Comparison of ENCODE assay signal across 8 cellular contexts in genomic region chr19:42401365-42402303, GRCh38.
A peak's percentile ranks its signal among the peaks of the same experiment; 100 is the strongest.
DNase-seq lines count a peak whose midpoint lies in the region; ATAC-seq lines count a peak whose summit lies in the region.

No MANE protein-coding gene starts in this region.

- ATAC-seq in HG02571 (IDR thresholded peaks at IDR 0.05; ENCODE audit: unreplicated experiment) = no peak

- DNase-seq in NCI-H1436 (lab: John Stamatoyannopoulos, UW) (peak; percentile 39), NCI-H1436 treated with DMSO at 0.1 percent for 48 hours (lab: John Stamatoyannopoulos, UW) (no peak), NCI-H2171 (lab: John Stamatoyannopoulos, UW) (peak; percentile 55), cerebellar cortex (ENCODE audit: low spot score) (peak; percentile 82), kidney glomerular epithelial cell (lab: John Stamatoyannopoulos, UW) (peak; percentile 24)
- peak; percentile 75 for DNase-seq in activated CD4-positive, CD25-positive, alpha-beta regulatory T cell treated with anti-CD3 and anti-CD28 coated beads, Interleukin-2, amount 50 U/mL, for 72 hours
- peak; percentile 56 to 70 for DNase-seq in stimulated activated CD4-positive, alpha-beta T cell treated with anti-CD3 and anti-CD28 coated beads, Interleukin-15, amount 100 ng/mL, for 1 hour (ENCODE audit: low read depth in 1 of 2, low spot score in 1 of 2)
